Comparison of ENCODE assay signal across 1 cellular context in the genomic region with DNA sequence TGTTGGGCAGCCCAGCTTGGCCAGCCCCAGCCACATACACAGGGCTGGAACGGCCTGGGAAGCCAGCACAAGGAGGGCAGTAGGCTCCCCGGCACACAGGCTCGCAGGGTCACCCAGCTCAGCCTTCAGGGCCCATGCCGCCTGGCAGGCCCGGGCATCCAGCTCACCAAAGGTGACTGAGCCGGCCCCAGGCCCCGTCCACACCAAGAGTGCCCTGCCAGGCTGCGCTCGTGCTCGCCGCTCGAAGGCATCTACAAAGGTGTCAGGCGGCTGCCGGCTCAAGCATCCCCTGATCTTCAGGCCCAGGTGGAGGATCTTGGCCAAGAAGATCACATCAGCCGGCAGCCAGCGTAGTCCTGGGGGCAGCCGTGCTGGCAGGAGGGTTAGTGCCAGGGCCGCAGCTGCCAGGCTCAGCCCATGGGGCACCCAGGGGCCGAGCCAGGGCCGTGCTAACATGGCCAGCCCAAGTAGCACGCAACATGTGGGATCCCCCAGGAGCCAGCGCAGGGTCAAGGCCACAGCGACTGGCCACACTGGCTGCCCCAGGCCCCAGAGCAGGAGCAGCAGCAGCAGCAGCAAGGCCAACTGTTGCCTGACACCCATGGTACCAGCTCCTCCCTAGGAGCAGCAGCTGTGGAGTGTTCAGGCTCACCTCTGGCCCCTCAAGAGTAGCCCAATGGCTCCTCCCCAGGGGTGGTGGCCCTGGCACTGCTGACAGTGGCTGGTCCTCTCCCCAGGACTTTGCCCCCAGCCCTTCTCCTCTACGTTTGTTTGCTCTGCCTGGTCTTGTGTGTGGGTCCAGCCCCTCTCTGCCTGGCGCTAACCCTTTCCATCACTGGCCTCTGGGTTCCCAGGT.
TF ChIP-seq lines count a peak whose summit lies in the region.

A gene with protein sequence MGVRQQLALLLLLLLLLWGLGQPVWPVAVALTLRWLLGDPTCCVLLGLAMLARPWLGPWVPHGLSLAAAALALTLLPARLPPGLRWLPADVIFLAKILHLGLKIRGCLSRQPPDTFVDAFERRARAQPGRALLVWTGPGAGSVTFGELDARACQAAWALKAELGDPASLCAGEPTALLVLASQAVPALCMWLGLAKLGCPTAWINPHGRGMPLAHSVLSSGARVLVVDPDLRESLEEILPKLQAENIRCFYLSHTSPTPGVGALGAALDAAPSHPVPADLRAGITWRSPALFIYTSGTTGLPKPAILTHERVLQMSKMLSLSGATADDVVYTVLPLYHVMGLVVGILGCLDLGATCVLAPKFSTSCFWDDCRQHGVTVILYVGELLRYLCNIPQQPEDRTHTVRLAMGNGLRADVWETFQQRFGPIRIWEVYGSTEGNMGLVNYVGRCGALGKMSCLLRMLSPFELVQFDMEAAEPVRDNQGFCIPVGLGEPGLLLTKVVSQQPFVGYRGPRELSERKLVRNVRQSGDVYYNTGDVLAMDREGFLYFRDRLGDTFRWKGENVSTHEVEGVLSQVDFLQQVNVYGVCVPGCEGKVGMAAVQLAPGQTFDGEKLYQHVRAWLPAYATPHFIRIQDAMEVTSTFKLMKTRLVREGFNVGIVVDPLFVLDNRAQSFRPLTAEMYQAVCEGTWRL (minus strand): TSS at position 640 of the 856 bp plus-strand sequence. CDS start 37 bp downstream, at position 603.

TF ChIP-seq in H1, 55 proteins besides CTCF, POLR2A, EP300 and RAD21:
- TF ChIP-seq TBP (IDR thresholded peaks at IDR 0.05; ENCODE audit: low read depth, low read length) (no peak), HDAC6 (IDR thresholded peaks at IDR 0.05; ENCODE audit: low read depth, low read length) (no peak), CTBP2 (IDR thresholded peaks at IDR 0.05; ENCODE audit: borderline replicate concordance, insufficient read depth, insufficient read length, low read length) (no peak), CREB1 (IDR thresholded peaks at IDR 0.05) (no peak)
